ENCODE assay signal across 18 cellular contexts in genomic region chr6:26290941-26291340, GRCh38.
A peak's percentile ranks its signal among the peaks of the same experiment; 100 is the strongest.
DNase-seq lines count a peak whose midpoint lies in the region; ATAC-seq and TF ChIP-seq lines count a peak whose summit lies in the region.
"Had no signal": no experiment of that assay in that cellular context is flagged by ENCODE, and none has a peak within 500 bp of the region (broad histone marks: within the 10 kb centered on the region; RNA-seq: fewer than 3 reads in every experiment).

No MANE protein-coding gene starts in this region.

- CTCF ChIA-PET in CD4-positive, alpha-beta T cell (lab: Charles Lee), result interaction anchor here (1.0 kb wide), 1 partner anchor 31 kb away, joined by 3 read pairs; no protein-coding TSS in a partner anchor

- H3K9me3 Mint-ChIP-seq in CD4-positive, alpha-beta T cell, result peaks cover 4% of the 10 kb centered on the region
- H3K9me3 Mint-ChIP-seq in mesothelial cell of epicardium, result peaks cover 20% of the 10 kb centered on the region

- peak overlapping the region; percentile 39 for H3K27ac Mint-ChIP-seq in CD4-positive, alpha-beta T cell
- H3K27ac Mint-ChIP-seq in mesothelial cell of epicardium, result no peak overlapping the region
- H3K27ac Mint-ChIP-seq: B cell; CD4-positive, CD25-positive, alpha-beta regulatory T cell; GM23338; H9 had no signal

- intact Hi-C loops in CD4-positive, alpha-beta T cell (cut with DNase I, micrococcal nuclease), result no loop called here
- intact Hi-C loops in Right ventricle myocardium inferior (cut with DNase I), result no loop called here

- no peak for ATAC-seq in CD4-positive, alpha-beta T cell (ENCODE audit: poor library complexity)
- no peak for ATAC-seq in Right ventricle myocardium inferior
- ATAC-seq: GM23338, HCT116 had no signal

- H3K36me3 Mint-ChIP-seq in CD4-positive, alpha-beta T cell (ENCODE audit: low read depth), result peaks cover 8% of the 10 kb centered on the region
- H3K36me3 Mint-ChIP-seq in mesothelial cell of epicardium, result no peaks in the 10 kb centered on the region

- no peak overlapping the region for H3K27ac ChIP-seq in CD4-positive, alpha-beta T cell (ENCODE audit: low read depth, low read length)
- H3K27ac ChIP-seq: BLaER1, C4-2B had no signal

- H3K4me1 Mint-ChIP-seq in CD4-positive, alpha-beta T cell (ENCODE audit: low read depth), result peaks cover 11% of the 10 kb centered on the region
- H3K4me1 Mint-ChIP-seq in mesothelial cell of epicardium, result no peaks in the 10 kb centered on the region

- DNase-seq in NCI-H1694 treated with DMSO at 0.1 percent for 48 hours (lab: John Stamatoyannopoulos, UW) (peak; percentile 30), NCI-H1694 (lab: John Stamatoyannopoulos, UW) (no peak), amniotic epithelial cell (ENCODE audit: low read depth) (peak; percentile 74), epithelial cell of esophagus (ENCODE audit: low read depth) (peak; percentile 51), Right ventricle myocardium inferior (ENCODE audit: missing footprints) (no peak), NCI-H2081 (lab: John Stamatoyannopoulos, UW) (no peak), mesothelial cell of epicardium (ENCODE audit: low spot score in 2 of 2, unreplicated experiment in 2 of 2) (no peak)
- no peak for DNase-seq in CD4-positive, alpha-beta T cell
- DNase-seq: CD4-positive, CD25-positive, alpha-beta regulatory T cell; CD8-positive, alpha-beta memory T cell; DMS153; DND-41; H9 had no signal

- no peaks in the 10 kb centered on the region for H3K27me3 ChIP-seq in CD4-positive, alpha-beta T cell (ENCODE audit: control insufficient read depth, insufficient read depth, low read length)
- H3K27me3 ChIP-seq: BLaER1 had no signal

- H3K27me3 Mint-ChIP-seq in CD4-positive, alpha-beta T cell, result peaks cover 6% of the 10 kb centered on the region
- peaks cover 4% of the 10 kb centered on the region for H3K27me3 Mint-ChIP-seq in mesothelial cell of epicardium (ENCODE audit: low read depth)

- H3K9me3 ChIP-seq in CD4-positive, alpha-beta T cell (ENCODE audit: control insufficient read depth, low read length), result peaks cover 6% of the 10 kb centered on the region

- POLR2A ChIA-PET in CD4-positive, alpha-beta T cell (lab: Charles Lee), result interaction anchor here (1.2 to 1.3 kb wide), 2 partner anchors 57 to 86 kb away, joined by 4 to 6 read pairs; no protein-coding TSS in a partner anchor

- H3K4me3 ChIP-seq in epithelial cell of esophagus (ENCODE audit: low read length), result no peak overlapping the region
- H3K4me3 ChIP-seq: BLaER1, GM23338 had no signal

- no peak overlapping the region for H3K4me3 Mint-ChIP-seq in CD4-positive, alpha-beta T cell
- H3K4me3 Mint-ChIP-seq in mesothelial cell of epicardium, result no peak overlapping the region
- H3K4me3 Mint-ChIP-seq: B cell; CD4-positive, CD25-positive, alpha-beta regulatory T cell; GM23338; H9 had no signal

- no peak for TF ChIP-seq CTCF in CD4-positive, alpha-beta T cell (IDR thresholded peaks at IDR 0.05)
- no peak for TF ChIP-seq CTCF in epithelial cell of esophagus (IDR thresholded peaks at IDR 0.05; ENCODE audit: insufficient read depth, low read depth, low read length, missing control alignments)
- no peak for TF ChIP-seq CTCF in mesothelial cell of epicardium (IDR thresholded peaks at IDR 0.05; ENCODE audit: unreplicated experiment)

Comparison
In these comparisons a context has a peak if more than half of its experiments do, and no peak if none do; other contexts are left out.
1. DNase-seq: peak in NCI-H1694 treated with DMSO at 0.1 percent for 48 hours (single experiment), amniotic epithelial cell (single experiment) and epithelial cell of esophagus (single experiment); none in NCI-H1694 (single experiment), CD4-positive, alpha-beta T cell (0 of 10), Right ventricle myocardium inferior (single experiment), NCI-H2081 (0 of 2) and mesothelial cell of epicardium (0 of 2).